Comparison of ENCODE assay signal across 9 cellular contexts in the genomic region with DNA sequence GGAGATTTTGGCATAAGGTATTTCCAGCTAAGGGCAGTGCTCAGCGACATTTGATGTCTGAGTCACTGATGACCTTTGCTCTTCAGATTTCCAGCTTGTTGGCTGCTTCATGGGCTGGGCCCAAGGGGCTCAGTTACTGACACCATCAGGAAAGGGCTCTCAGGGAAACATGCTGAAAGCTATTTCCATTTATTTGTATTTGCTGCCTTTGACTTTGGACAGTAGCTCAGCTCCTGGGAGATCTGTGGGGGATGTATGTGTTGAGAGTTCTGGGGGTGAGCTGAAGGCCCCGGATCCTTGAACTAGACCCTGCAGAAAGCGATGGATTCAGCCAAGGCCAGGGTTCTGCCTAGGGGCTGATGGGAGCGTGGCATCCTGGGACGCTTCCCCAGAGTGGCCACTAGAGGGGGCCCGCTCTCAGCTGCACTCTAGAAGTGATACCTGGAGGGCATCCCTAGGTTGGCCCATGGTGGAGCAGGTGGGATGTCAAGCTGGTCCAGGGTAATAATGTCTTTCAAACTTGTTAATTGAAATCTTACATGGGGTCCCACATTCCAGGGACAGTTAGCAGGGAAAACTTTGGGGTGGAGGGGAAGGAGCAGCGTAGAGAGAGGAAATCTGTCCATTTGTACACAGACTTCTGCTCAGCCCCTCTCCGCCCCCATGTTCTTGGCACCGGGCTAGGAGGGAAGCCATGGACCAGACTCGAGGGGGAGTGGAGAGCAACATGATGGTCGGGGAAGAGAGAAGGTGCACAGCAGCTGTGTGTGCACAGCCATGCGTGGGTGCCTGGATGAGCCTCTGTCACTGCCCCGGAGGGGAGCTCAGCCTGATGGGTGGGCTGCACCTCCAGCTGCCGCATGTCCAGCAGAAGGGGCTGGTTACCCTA. TPM values are rescaled to one million over a fixed set of nuclear protein-coding genes. Genes with fewer than 3 reads are reported as not detected.
DNase-seq lines count a peak whose midpoint lies in the region; ATAC-seq and TF ChIP-seq lines count a peak whose summit lies in the region.
"Had no signal": no experiment of that assay in that cellular context is flagged by ENCODE, and none has a peak within 500 bp of the region (broad histone marks: within the 10 kb centered on the region; RNA-seq: fewer than 3 reads in every experiment).

No MANE protein-coding gene starts in this region.

- DNase-seq in CD4-positive, alpha-beta memory T cell, result peak in 4 of 5 donors; percentile 6 to 29 (median 23)
- DNase-seq in T-helper 17 cell, result peak; percentile 17 to 43 (median 33)
- peak; percentile 31 for DNase-seq in brain microvascular endothelial cell
- DNase-seq in kidney glomerular epithelial cell (lab: John Stamatoyannopoulos, UW), result peak; percentile 33
- peak in 2 of 3 experiments; percentile 13 to 19 for DNase-seq in stimulated activated CD4-positive, alpha-beta T cell treated with anti-CD3 and anti-CD28 coated beads, TNF-alpha, amount 100 ng/mL, for 4 hours (ENCODE audit: low read depth in 3 of 3)
- DNase-seq in midbrain (lab: John Stamatoyannopoulos, UW), result no peak

- intact Hi-C loops in CD4-positive, alpha-beta memory T cell (cut with micrococcal nuclease), result no loop called here

- no peak overlapping the region for H3K4me3 Mint-ChIP-seq in CD4-positive, alpha-beta memory T cell
- no peak overlapping the region for H3K4me3 Mint-ChIP-seq in T-helper 17 cell

- H3K27ac Mint-ChIP-seq in CD4-positive, alpha-beta memory T cell, result no peak overlapping the region
- H3K27ac Mint-ChIP-seq in T-helper 17 cell, result no peak overlapping the region

- H3K27ac ChIP-seq in CD4-positive, alpha-beta memory T cell (ENCODE audit: low read depth, low read length), result no peak overlapping the region
- no peak overlapping the region for H3K27ac ChIP-seq in brain microvascular endothelial cell
- H3K27ac ChIP-seq: skin epidermis had no signal

- peaks cover 0 to 4% of the 10 kb centered on the region in 2 donors for H3K36me3 Mint-ChIP-seq in CD4-positive, alpha-beta memory T cell
- no peaks in the 10 kb centered on the region for H3K36me3 Mint-ChIP-seq in T-helper 17 cell (ENCODE audit: low read depth)

- no peaks in the 10 kb centered on the region for H3K9me3 ChIP-seq in CD4-positive, alpha-beta memory T cell (ENCODE audit: control insufficient read depth in 1 of 2, low read length in 2 of 2)
- no peaks in the 10 kb centered on the region for H3K9me3 ChIP-seq in T-helper 17 cell (ENCODE audit: control insufficient read depth, low read length, poor library complexity, severe bottlenecking)

- POLR2A ChIA-PET in CD4-positive, alpha-beta memory T cell (lab: Charles Lee; ENCODE audit: partially characterized antibody), result no interaction called here

- H3K27me3 Mint-ChIP-seq in CD4-positive, alpha-beta memory T cell, result peaks cover 12 to 32% of the 10 kb centered on the region in 2 donors
- peaks cover 55% of the 10 kb centered on the region for H3K27me3 Mint-ChIP-seq in T-helper 17 cell

- H3K4me1 ChIP-seq in CD4-positive, alpha-beta memory T cell (ENCODE audit: insufficient read depth, low read length), result no peaks in the 10 kb centered on the region

- H3K4me3 ChIP-seq in CD4-positive, alpha-beta memory T cell (ENCODE audit: low read length in 2 of 2), result no peak overlapping the region
- no peak overlapping the region for H3K4me3 ChIP-seq in brain microvascular endothelial cell (ENCODE audit: low read depth, low read length)
- H3K4me3 ChIP-seq: skin epidermis had no signal

- CTCF ChIA-PET in CD4-positive, alpha-beta memory T cell (lab: Charles Lee; ENCODE audit: partially characterized antibody), result interaction anchor here (1.0 to 2.3 kb wide), 15 partner anchors 9 to 468 kb away, joined by 3 to 18 read pairs (median 5); no protein-coding TSS in a partner anchor

- peaks cover 0 to 5% (median 0%) of the 10 kb centered on the region in 4 donors for H3K4me1 Mint-ChIP-seq in CD4-positive, alpha-beta memory T cell
- peaks cover 5% of the 10 kb centered on the region for H3K4me1 Mint-ChIP-seq in T-helper 17 cell

- TF ChIP-seq CTCF in brain microvascular endothelial cell (IDR thresholded peaks at IDR 0.05; ENCODE audit: low read depth, low read length, missing control alignments), result peak; percentile 99

- H3K36me3 ChIP-seq in CD4-positive, alpha-beta memory T cell (ENCODE audit: insufficient read depth, low read length), result no peaks in the 10 kb centered on the region
- peaks cover 2% of the 10 kb centered on the region for H3K36me3 ChIP-seq in brain microvascular endothelial cell (replicated peaks)

- ATAC-seq in GM19351 (IDR thresholded peaks at IDR 0.05; ENCODE audit: unreplicated experiment) (peak; percentile 96), HG03571 (IDR thresholded peaks at IDR 0.05; ENCODE audit: unreplicated experiment) (peak; percentile 81), T-helper 17 cell (peak; percentile 80)

- in situ Hi-C loops in brain microvascular endothelial cell (cut with HindIII; ENCODE audit: low pct_ligation_motif_present, low sequenced_read_pairs), result no loop called here

- H3K27me3 ChIP-seq in CD4-positive, alpha-beta memory T cell (ENCODE audit: insufficient read depth, low read length), result peaks cover 4% of the 10 kb centered on the region
- no peaks in the 10 kb centered on the region for H3K27me3 ChIP-seq in brain microvascular endothelial cell (replicated peaks)

- H3K9me3 Mint-ChIP-seq in CD4-positive, alpha-beta memory T cell, result peaks cover 0 to 15% (median 10%) of the 10 kb centered on the region in 8 donors

RNA-seq across cellular contexts. Expression of gene BTBD16, which starts 3.0 kb away (rescaled TPM):
- not detected for total RNA-seq in CD4-positive, alpha-beta memory T cell
- under 1 TPM in 1 of 2 donors, not detected in 1; 0.09 TPM for polyA plus RNA-seq in CD4-positive, alpha-beta memory T cell
- total RNA-seq in T-helper 17 cell, result not detected
